ENCODE assay signal across 20 cellular contexts in genomic region chr20:63028461-63028921, GRCh38. TPM values are rescaled to one million over a fixed set of nuclear protein-coding genes. Genes with fewer than 3 reads are reported as not detected.
DNase-seq lines count a peak whose midpoint lies in the region; ATAC-seq, FAIRE-seq and TF ChIP-seq lines count a peak whose summit lies in the region.
"Had no signal": no experiment of that assay in that cellular context is flagged by ENCODE, and none has a peak within 500 bp of the region (broad histone marks: within the 10 kb centered on the region; RNA-seq: fewer than 3 reads in every experiment).

No MANE protein-coding gene starts in this region.

- no peak overlapping the region for H2BK5ac ChIP-seq in mesendoderm (ENCODE audit: low read length)

- H2BK120ac ChIP-seq in mesendoderm (ENCODE audit: low read depth, low read length): no peak overlapping the region

- H3K4me1 ChIP-seq in A549: 0 out of 3 replicates have a peak, but pooled peaks cover 2% of the 10 kb centered on the region
- H3K4me1 ChIP-seq in ES-I3 (ENCODE audit: insufficient read depth, low read length): peaks cover 17% of the 10 kb centered on the region; the same call in 1 of the 2 replicates
- no peaks in the 10 kb centered on the region for H3K4me1 ChIP-seq in RWPE2 (ENCODE audit: insufficient read depth, poor library complexity, severe bottlenecking)
- H3K4me1 ChIP-seq in mesendoderm (ENCODE audit: control insufficient read depth, low read depth, low read length): no peaks in the 10 kb centered on the region
- H3K4me1 ChIP-seq: testis had no signal

- no peak for TF ChIP-seq POLR2A in A549 (IDR thresholded peaks at IDR 0.05; ENCODE audit: low read length)

- no peak for TF ChIP-seq RAD21 in A549 (conservative IDR thresholded peaks at IDR 0.05 in 1 of 2, IDR thresholded peaks at IDR 0.05 in 1 of 2)

- no peak overlapping the region for H3K18ac ChIP-seq in mesendoderm (ENCODE audit: low read length)

- no peaks in the 10 kb centered on the region for H3K79me1 ChIP-seq in mesendoderm (ENCODE audit: low read length)

- H4K8ac ChIP-seq in mesendoderm (ENCODE audit: low read depth, low read length): no peak overlapping the region

- no peak for DNase-seq in A549 (ENCODE audit: low read depth in 1 of 2, low spot score in 1 of 2)
- peak; percentile 78 for DNase-seq in RWPE2 (ENCODE audit: low spot score)
- no peak for DNase-seq in mesendoderm
- no peak for DNase-seq in urothelium cell line (ENCODE audit: low spot score)
- DNase-seq in DMS153 (lab: John Stamatoyannopoulos, UW): no peak
- DNase-seq: activated CD4-positive, CD25-positive, alpha-beta regulatory T cell; activated CD8-positive, alpha-beta memory T cell treated with anti-CD3 and anti-CD28 coated beads for 24 hours; foreskin melanocyte; midbrain; NCI-H226; T-helper 9 cell; testis had no signal

- H3K23ac ChIP-seq in mesendoderm (ENCODE audit: low read length): no peak overlapping the region

- no peak overlapping the region for H2AK5ac ChIP-seq in mesendoderm (ENCODE audit: low read length)

- no peak overlapping the region for H4K5ac ChIP-seq in mesendoderm (ENCODE audit: low read length)

- H3K79me2 ChIP-seq in mesendoderm (ENCODE audit: control insufficient read depth, insufficient read depth, low read length): no peaks in the 10 kb centered on the region

- no peak overlapping the region for H2BK15ac ChIP-seq in mesendoderm (replicated peaks; ENCODE audit: low read depth)

- 57% methylated on average over 16 of the region's 22 CpGs for WGBS in A549 (ENCODE audit: missing lambda C conversion rate)
- no CpG with 5 or more reads among the region's 22 CpGs for WGBS in mesendoderm (ENCODE audit: extremely low coverage, insufficient coverage, low lambda C conversion rate)

- CTCF ChIA-PET in A549 (lab: Yijun Ruan, JAX): interaction anchor here (0.7 to 2.0 kb wide), 2 partner anchors 28 to 78 kb away, joined by 3 to 5 read pairs; no protein-coding TSS in a partner anchor

- peak overlapping the region; percentile 23 for H3K9ac ChIP-seq in ES-I3 (ENCODE audit: low read depth, low read length)
- H3K9ac ChIP-seq in mesendoderm (ENCODE audit: low read length): no peak overlapping the region

- POLR2A ChIA-PET in A549 (lab: Yijun Ruan, JAX): no interaction called here

- H3K56ac ChIP-seq in mesendoderm (ENCODE audit: low read length): peak overlapping the region; percentile 25

- H3K4me3 ChIP-seq in A549 (no peak overlapping the region), RWPE2 (ENCODE audit: severe bottlenecking) (no peak overlapping the region), mesendoderm (ENCODE audit: low read length) (no peak overlapping the region)
- H3K4me3 ChIP-seq: HAP-1, K562, right atrium auricular region, testis had no signal

- H3K27ac ChIP-seq in A549 (no peak overlapping the region), RWPE2 (ENCODE audit: poor library complexity, severe bottlenecking) (no peak overlapping the region), mesendoderm (ENCODE audit: low read depth, low read length) (no peak overlapping the region)
- H3K27ac ChIP-seq: right atrium auricular region, testis had no signal

- no peaks in the 10 kb centered on the region for H3K9me3 ChIP-seq in A549
- H3K9me3 ChIP-seq in ES-I3 (ENCODE audit: control insufficient read depth, insufficient read depth, low read length): no peaks in the 10 kb centered on the region
- H3K9me3 ChIP-seq in RWPE2 (ENCODE audit: severe bottlenecking): no peaks in the 10 kb centered on the region
- H3K9me3 ChIP-seq: HAP-1, right atrium auricular region, testis had no signal

- TF ChIP-seq EP300 in A549 (IDR thresholded peaks at IDR 0.05): no peak

- TF ChIP-seq CTCF in A549 (IDR thresholded peaks at IDR 0.05) (no peak), RWPE2 (IDR thresholded peaks at IDR 0.05; ENCODE audit: poor library complexity, severe bottlenecking) (peak; percentile 24)

- H3K27me3 ChIP-seq in RWPE2 (ENCODE audit: insufficient read depth, poor library complexity, severe bottlenecking) (peaks cover 90% of the 10 kb centered on the region), mesendoderm (ENCODE audit: insufficient read depth, low read length, poor library complexity) (no peaks in the 10 kb centered on the region)
- H3K27me3 ChIP-seq: testis had no signal

- H3K4me2 ChIP-seq in A549 (peak overlapping the region; percentile 36; the same call in 2 of the 3 replicates), mesendoderm (ENCODE audit: low read length) (peak overlapping the region; percentile 54)

- FAIRE-seq in A549 (lab: Jason Lieb, UNC): no peak
- no peak for FAIRE-seq in urothelium cell line (lab: Jason Lieb, UNC)
- FAIRE-seq: K562, RCC 7860 had no signal

- no peak overlapping the region for H3K4ac ChIP-seq in mesendoderm (ENCODE audit: low read depth, low read length)

- ATAC-seq in A549: peak; percentile 6 to 9; a peak in 1 of 6 replicates
- ATAC-seq in RWPE2 (ENCODE audit: low read depth): no peak
- ATAC-seq in HG03571 (IDR thresholded peaks at IDR 0.05; ENCODE audit: unreplicated experiment): no peak
- no peak for ATAC-seq in GM19351 (IDR thresholded peaks at IDR 0.05; ENCODE audit: unreplicated experiment)
- ATAC-seq: K562, left cardiac atrium had no signal

- H3K36me3 ChIP-seq in ES-I3 (ENCODE audit: insufficient read depth, low read length) (no peaks in the 10 kb centered on the region), RWPE2 (ENCODE audit: low read depth) (no peaks in the 10 kb centered on the region), mesendoderm (ENCODE audit: control insufficient read depth, insufficient read depth, low read length) (no peaks in the 10 kb centered on the region)
- H3K36me3 ChIP-seq: HAP-1, right atrium auricular region had no signal

TF ChIP-seq in A549, 52 proteins besides CTCF, POLR2A, EP300 and RAD21:
- TF ChIP-seq EHMT2 (IDR thresholded peaks at IDR 0.05; ENCODE audit: low read depth) (no peak), TFCP2L1 (CRISPR knock-in tag; IDR thresholded peaks at IDR 0.05) (no peak), FOSL2 (IDR thresholded peaks at IDR 0.05) (no peak), FOSL2 (CRISPR knock-in tag; IDR thresholded peaks at IDR 0.05) (no peak), RFX5 (IDR thresholded peaks at IDR 0.05) (no peak)

RNA-seq across cellular contexts. Expression of gene BHLHE23, which starts 21.7 kb away (rescaled TPM):
- polyA plus RNA-seq in A549 (2011; rRNA removed): not detected in 2 replicates
- polyA plus RNA-seq in A549 (2012; cell fraction: cytosol; rRNA removed): not detected in 2 replicates
- polyA plus RNA-seq in A549 (2012; cell fraction: nucleus; rRNA removed): not detected in 2 replicates
- not detected in 3 replicates for polyA plus RNA-seq in A549 (2017; fragmentation: RNase III; extraction: RNeasy Plus Mini Kit Qiagen cat#74134 plus additional on column Dnase treatment)
- not detected in 2 replicates for polyA minus RNA-seq in A549 (2011; rRNA and poly(A)+ RNA removed)
- polyA plus RNA-seq in mesendoderm (2013, experiment 1 of 2): not detected
- polyA plus RNA-seq in mesendoderm (2013, experiment 2 of 2): not detected
- polyA plus RNA-seq: K562 had no signal

Comparison
In these comparisons a context has a peak if more than half of its experiments do, and no peak if none do; other contexts are left out.
1. ATAC-seq: peak in A549 (2 of 2); none in RWPE2 (single experiment), HG03571 (single experiment) and GM19351 (single experiment).